Comparison of ENCODE assay signal across 10 cellular contexts in genomic region chr2:219569635-219570034, GRCh38. TPM values are rescaled to one million over a fixed set of nuclear protein-coding genes. Genes with fewer than 3 reads are reported as not detected.
DNase-seq lines count a peak whose midpoint lies in the region; ATAC-seq, FAIRE-seq and TF ChIP-seq lines count a peak whose summit lies in the region.
"Had no signal": no experiment of that assay in that cellular context is flagged by ENCODE, and none has a peak within 500 bp of the region (broad histone marks: within the 10 kb centered on the region; RNA-seq: fewer than 3 reads in every experiment).

No MANE protein-coding gene starts in this region.

- POLR2A ChIA-PET in H1 (lab: Charles Lee; ENCODE audit: partially characterized antibody): interaction anchor here (0.6 to 18.6 kb wide), 7 partner anchors 9 to 59 kb away, joined by 3 to 293 read pairs (median 4); partner anchors contain the start of gene STK11IP
- POLR2A ChIA-PET in activated CD4-positive, alpha-beta T cell treated with anti-CD3 and anti-CD28 coated beads, Interleukin-2, amount 10 ng/mL, durations not matched to agents 7 days and 5 days (lab: Charles Lee): no interaction called here

- peaks cover 38% of the 10 kb centered on the region for H3K4me1 ChIP-seq in HUES64 (ENCODE audit: insufficient read depth, low read length)
- H3K4me1 ChIP-seq in H1 (replicated peaks in 1 of 4; ENCODE audit: control insufficient read depth in 3 of 4, insufficient read depth in 4 of 4, low read length in 3 of 4): peaks cover 0 to 40% (median 34%) of the 10 kb centered on the region in 4 experiments; a peak in 6 of 7 replicates

- TF ChIP-seq EP300 in H1 (IDR thresholded peaks at IDR 0.05; ENCODE audit: borderline replicate concordance in 1 of 2, low read depth in 2 of 2, low read length in 2 of 2): no peak

- peaks cover 17% of the 10 kb centered on the region for H3K4me1 Mint-ChIP-seq in neural crest cell
- H3K4me1 Mint-ChIP-seq in activated CD4-positive, alpha-beta T cell treated with anti-CD3 and anti-CD28 coated beads, Interleukin-2, amount 10 ng/mL, durations not matched to agents 7 days and 5 days: no peaks in the 10 kb centered on the region
- H3K4me1 Mint-ChIP-seq: activated naive CD8-positive, alpha-beta T cell treated with anti-CD3 and anti-CD28 coated beads, Interleukin-2, amount 10 ng/mL, durations not matched to agents 7 days and 5 days had no signal

- no peak overlapping the region for H3K9ac ChIP-seq in HUES64 (ENCODE audit: low read depth, low read length)
- no peak overlapping the region for H3K9ac ChIP-seq in H1 (replicated peaks in 1 of 4; ENCODE audit: extremely low read depth in 1 of 4, low read depth in 3 of 4, low read length in 3 of 4)

- no peak overlapping the region for H3K4ac ChIP-seq in H1 (replicated peaks; ENCODE audit: insufficient read length, low read depth, low read length)

- H2BK5ac ChIP-seq in H1 (ENCODE audit: low read depth, low read length): no peak overlapping the region

- no peak overlapping the region for H2BK20ac ChIP-seq in H1 (ENCODE audit: low read length)

- no peak for FAIRE-seq in H1 (lab: Jason Lieb, UNC)
- FAIRE-seq: TTC549 had no signal

- TF ChIP-seq CTCF in AG10803 (conservative IDR thresholded peaks at IDR 0.05; ENCODE audit: low read length): no peak
- no peak for TF ChIP-seq CTCF in H1 (IDR thresholded peaks at IDR 0.05; ENCODE audit: control extremely low read depth in 1 of 3, insufficient read depth in 1 of 3, low read depth in 1 of 3, low read length in 3 of 3)
- no peak for TF ChIP-seq CTCF in neural crest cell (conservative IDR thresholded peaks at IDR 0.05)

- H3K36me3 Mint-ChIP-seq in neural crest cell (ENCODE audit: low read depth): peaks cover 7% of the 10 kb centered on the region
- H3K36me3 Mint-ChIP-seq in activated CD4-positive, alpha-beta T cell treated with anti-CD3 and anti-CD28 coated beads, Interleukin-2, amount 10 ng/mL, durations not matched to agents 7 days and 5 days (ENCODE audit: low read depth): no peaks in the 10 kb centered on the region
- H3K36me3 Mint-ChIP-seq: activated naive CD8-positive, alpha-beta T cell treated with anti-CD3 and anti-CD28 coated beads, Interleukin-2, amount 10 ng/mL, durations not matched to agents 7 days and 5 days had no signal

- H3K4me2 ChIP-seq in H1 (ENCODE audit: insufficient read depth in 1 of 2, low read depth in 2 of 2, low read length in 2 of 2): peak overlapping the region; percentile 67 to 79

- peak overlapping the region; percentile 72 for H3K4me3 Mint-ChIP-seq in neural crest cell
- no peak overlapping the region for H3K4me3 Mint-ChIP-seq in activated CD4-positive, alpha-beta T cell treated with anti-CD3 and anti-CD28 coated beads, Interleukin-2, amount 10 ng/mL, durations not matched to agents 7 days and 5 days
- H3K4me3 Mint-ChIP-seq: activated naive CD8-positive, alpha-beta T cell treated with anti-CD3 and anti-CD28 coated beads, Interleukin-2, amount 10 ng/mL, durations not matched to agents 7 days and 5 days had no signal

- no peak overlapping the region for H2BK120ac ChIP-seq in H1 (replicated peaks; ENCODE audit: low read depth, low read length)

- CTCF ChIA-PET in H1 (lab: Charles Lee; ENCODE audit: partially characterized antibody): interaction anchor here (1.1 to 19.7 kb wide), 3 partner anchors 10 to 70 kb away, joined by 3 to 293 read pairs (median 9); partner anchors contain the start of genes CHPF and TMEM198
- CTCF ChIA-PET in activated CD4-positive, alpha-beta T cell treated with anti-CD3 and anti-CD28 coated beads, Interleukin-2, amount 10 ng/mL, durations not matched to agents 7 days and 5 days (lab: Charles Lee): no interaction called here

- H3K27ac Mint-ChIP-seq in neural crest cell (ENCODE audit: unreplicated experiment): no peak overlapping the region
- no peak overlapping the region for H3K27ac Mint-ChIP-seq in activated CD4-positive, alpha-beta T cell treated with anti-CD3 and anti-CD28 coated beads, Interleukin-2, amount 10 ng/mL, durations not matched to agents 7 days and 5 days
- H3K27ac Mint-ChIP-seq: activated naive CD8-positive, alpha-beta T cell treated with anti-CD3 and anti-CD28 coated beads, Interleukin-2, amount 10 ng/mL, durations not matched to agents 7 days and 5 days had no signal

- H2BK12ac ChIP-seq in H1 (ENCODE audit: low read depth, low read length): no peak overlapping the region

- H4K8ac ChIP-seq in H1 (ENCODE audit: extremely low read depth, insufficient read depth, low read length): no peak overlapping the region

- TF ChIP-seq POLR2A in H1 (IDR thresholded peaks at IDR 0.05; ENCODE audit: control extremely low read depth in 1 of 2, low read depth in 2 of 2, low read length in 2 of 2): no peak

- no peaks in the 10 kb centered on the region for H3K27me3 Mint-ChIP-seq in neural crest cell (ENCODE audit: low read depth)
- H3K27me3 Mint-ChIP-seq in activated CD4-positive, alpha-beta T cell treated with anti-CD3 and anti-CD28 coated beads, Interleukin-2, amount 10 ng/mL, durations not matched to agents 7 days and 5 days: peaks cover 31% of the 10 kb centered on the region

- H2AK5ac ChIP-seq in H1 (ENCODE audit: low read depth, low read length): peak overlapping the region; percentile 57; the same call in 1 of the 2 replicates

- H3K79me2 ChIP-seq in H1 (ENCODE audit: control insufficient read depth in 1 of 2, insufficient read depth in 2 of 2, low read length in 2 of 2): peaks cover 0 to 7% of the 10 kb centered on the region in 2 experiments; a peak in 2 of 4 replicates

- H2BK15ac ChIP-seq in H1 (ENCODE audit: low read length): no peak overlapping the region

- no peaks in the 10 kb centered on the region for H3K79me1 ChIP-seq in H1 (ENCODE audit: low read depth, low read length)

- H4K5ac ChIP-seq in H1 (ENCODE audit: insufficient read length, low read depth, low read length): no peak overlapping the region

- H3K4me3 ChIP-seq in AG10803 (ENCODE audit: low read length) (peak overlapping the region; percentile 68), HUES64 (ENCODE audit: low read length) (peak overlapping the region; percentile 78), H1 (ENCODE audit: extremely low read depth in 1 of 4, insufficient read depth in 2 of 4, low read depth in 3 of 4, low read length in 4 of 4) (peak overlapping the region; percentile 45 to 74 (median 58); a peak in 5 of 8 replicates)

- no peak overlapping the region for H3K18ac ChIP-seq in H1 (ENCODE audit: extremely low read depth, low read length)

- no peak for TF ChIP-seq RAD21 in H1 (IDR thresholded peaks at IDR 0.05 in 1 of 2, conservative IDR thresholded peaks at IDR 0.05 in 1 of 2; ENCODE audit: low read depth in 2 of 2, low read length in 2 of 2)

- H2AFZ ChIP-seq in H1 (ENCODE audit: low read length): no peak overlapping the region

- WGBS in HUES64: 70% methylated on average over 4 of the region's 6 CpGs
- WGBS in H1 (ENCODE audit: extremely low coverage in 1 of 2, insufficient coverage in 1 of 2, insufficient read length in 1 of 2, insufficient replicate concordance in 2 of 2, low coverage in 1 of 2, low lambda C conversion rate in 2 of 2, missing lambda C conversion rate in 1 of 2), 2 experiments: 86% methylated on average over 6 of the region's 6 CpGs; no CpG with 5 or more reads in 1 of the 2 experiments

- H3K27ac ChIP-seq in HUES64 (ENCODE audit: low read depth, low read length) (no peak overlapping the region), H1 (ENCODE audit: low read depth, low read length) (no peak overlapping the region), substantia nigra (ENCODE audit: low read depth, low read length, poor library complexity, severe bottlenecking) (no peak overlapping the region)

- H3K14ac ChIP-seq in H1 (ENCODE audit: insufficient read length): no peak overlapping the region

- ATAC-seq in HG02973 (IDR thresholded peaks at IDR 0.05; ENCODE audit: unreplicated experiment): no peak

- H3K23ac ChIP-seq in H1 (ENCODE audit: insufficient read length): no peak overlapping the region

- H4K20me1 ChIP-seq in H1 (replicated peaks in 1 of 2; ENCODE audit: control insufficient read depth in 1 of 2, insufficient read depth in 2 of 2, low read length in 2 of 2): no peaks in the 10 kb centered on the region

- H3K36me3 ChIP-seq in HUES64 (ENCODE audit: insufficient read depth, low read length) (peaks cover 30% of the 10 kb centered on the region), H1 (ENCODE audit: control insufficient read depth in 2 of 4, insufficient read depth in 4 of 4, low read length in 3 of 4) (peaks cover 0 to 34% (median 7%) of the 10 kb centered on the region in 4 experiments; a peak in 4 of 8 replicates)

- no peak overlapping the region for H3K56ac ChIP-seq in H1 (replicated peaks; ENCODE audit: insufficient read length, low read depth, low read length)

- DNase-seq in AG10803 (ENCODE audit: low read depth): no peak
- no peak for DNase-seq in H1 (ENCODE audit: low read depth in 1 of 2, low spot score in 2 of 2)
- DNase-seq in neural crest cell (ENCODE audit: low read depth, low spot score): no peak
- no peak for DNase-seq in substantia nigra (lab: John Stamatoyannopoulos, UW)
- DNase-seq in epidermal melanocyte (ENCODE audit: insufficient read length, low spot score): no peak
- DNase-seq in activated CD4-positive, alpha-beta T cell treated with anti-CD3 and anti-CD28 coated beads, Interleukin-2, amount 10 ng/mL, durations not matched to agents 7 days and 5 days: no peak
- DNase-seq: activated naive CD8-positive, alpha-beta T cell treated with anti-CD3 and anti-CD28 coated beads, Interleukin-2, amount 10 ng/mL, durations not matched to agents 7 days and 5 days had no signal

- peaks cover 8% of the 10 kb centered on the region; the same call in 1 of the 2 replicates for H3K23me2 ChIP-seq in H1 (ENCODE audit: low read depth, low read length)

- H3K9me3 Mint-ChIP-seq in neural crest cell: no peaks in the 10 kb centered on the region
- H3K9me3 Mint-ChIP-seq in activated CD4-positive, alpha-beta T cell treated with anti-CD3 and anti-CD28 coated beads, Interleukin-2, amount 10 ng/mL, durations not matched to agents 7 days and 5 days: no peaks in the 10 kb centered on the region
- H3K9me3 Mint-ChIP-seq: activated naive CD8-positive, alpha-beta T cell treated with anti-CD3 and anti-CD28 coated beads, Interleukin-2, amount 10 ng/mL, durations not matched to agents 7 days and 5 days had no signal

- H3K27me3 ChIP-seq in HUES64 (ENCODE audit: insufficient read depth, low read length): peaks cover 13% of the 10 kb centered on the region
- H3K27me3 ChIP-seq in H1 (replicated peaks in 1 of 4; ENCODE audit: control insufficient read depth in 3 of 4, extremely low read depth in 1 of 4, insufficient read depth in 3 of 4, low read length in 3 of 4): peaks cover 0 to 2% (median 0%) of the 10 kb centered on the region in 4 experiments; a peak in 1 of 7 replicates

- no peaks in the 10 kb centered on the region for H3K9me3 ChIP-seq in HUES64 (ENCODE audit: insufficient read depth, low read depth, low read length)
- peaks cover 0 to 8% of the 10 kb centered on the region in 2 experiments; a peak in 1 of 4 replicates for H3K9me3 ChIP-seq in H1 (ENCODE audit: insufficient read depth in 2 of 2, low read depth in 1 of 2, low read length in 1 of 2)

- H4K91ac ChIP-seq in H1 (replicated peaks; ENCODE audit: insufficient read length, low read length): no peak overlapping the region

RNA-seq across cellular contexts. Expression of gene OBSL1, which starts 1.7 kb away (rescaled TPM):
- 56.3 TPM for polyA plus RNA-seq in HUES64 (2013, experiment 1 of 2)
- 65.5 TPM for polyA plus RNA-seq in HUES64 (2013, experiment 2 of 2)
- total RNA-seq in H1 (2021; fragmentation: NEBNext Ultra II Directional; extraction: Animal tissue kit (Norgen Biotek cat#: 25700)): 127 and 135 TPM in 2 replicates
- polyA plus RNA-seq in H1 (2011; rRNA removed): 116 and 205 TPM in 2 replicates
- polyA plus RNA-seq in H1 (2011; cell fraction: cytosol; rRNA removed): 171 TPM
- 776 TPM for polyA plus RNA-seq in H1 (2011; cell fraction: nucleus; rRNA removed)
- 105 to 168 TPM (median 164 TPM) in 4 replicates for polyA plus RNA-seq in H1 (2012, experiment 1 of 2)
- polyA plus RNA-seq in H1 (2012, experiment 2 of 2): 108 TPM
- 76.8 TPM for polyA plus RNA-seq in H1 (2013, experiment 1 of 2)
- polyA plus RNA-seq in H1 (2013, experiment 2 of 2): 67.6 TPM
- polyA minus RNA-seq in H1 (2011; rRNA and poly(A)+ RNA removed): 64.9 and 94.5 TPM in 2 replicates
- polyA minus RNA-seq in H1 (2011; cell fraction: cytosol; rRNA and poly(A)+ RNA removed): 91.4 TPM
- polyA minus RNA-seq in H1 (2011; cell fraction: nucleus; rRNA and poly(A)+ RNA removed): 160 TPM
- total RNA-seq in neural crest cell: 122 and 123 TPM in 2 replicates
- not detected for total RNA-seq in activated CD4-positive, alpha-beta T cell treated with anti-CD3 and anti-CD28 coated beads, Interleukin-2, amount 10 ng/mL, durations not matched to agents 7 days and 5 days
- total RNA-seq: activated naive CD8-positive, alpha-beta T cell treated with anti-CD3 and anti-CD28 coated beads, Interleukin-2, amount 10 ng/mL, durations not matched to agents 7 days and 5 days had no signal

RNA-seq across cellular contexts. Expression of gene INHA, which starts 2.5 kb away (rescaled TPM):
- polyA plus RNA-seq in HUES64 (2013, experiment 1 of 2): 0.30 TPM
- polyA plus RNA-seq in HUES64 (2013, experiment 2 of 2): 0.51 TPM
- total RNA-seq in H1 (2021; fragmentation: NEBNext Ultra II Directional; extraction: Animal tissue kit (Norgen Biotek cat#: 25700)): 0.65 and 0.73 TPM in 2 replicates
- polyA plus RNA-seq in H1 (2011; rRNA removed): 2.7 and 4.3 TPM in 2 replicates
- 3.2 TPM for polyA plus RNA-seq in H1 (2011; cell fraction: cytosol; rRNA removed)
- 11.1 TPM for polyA plus RNA-seq in H1 (2011; cell fraction: nucleus; rRNA removed)
- 0.77 to 3.2 TPM (median 2.1 TPM) in 4 replicates for polyA plus RNA-seq in H1 (2012, experiment 1 of 2)
- polyA plus RNA-seq in H1 (2012, experiment 2 of 2): 0.54 TPM
- 0.61 TPM for polyA plus RNA-seq in H1 (2013, experiment 1 of 2)
- polyA plus RNA-seq in H1 (2013, experiment 2 of 2): 0.57 TPM
- 0.22 and 0.41 TPM in 2 replicates for polyA minus RNA-seq in H1 (2011; rRNA and poly(A)+ RNA removed)
- polyA minus RNA-seq in H1 (2011; cell fraction: cytosol; rRNA and poly(A)+ RNA removed): not detected
- polyA minus RNA-seq in H1 (2011; cell fraction: nucleus; rRNA and poly(A)+ RNA removed): 1.1 TPM
- total RNA-seq in neural crest cell: 0.50 TPM in 1 of 2 replicates, not detected in the other
- total RNA-seq in activated CD4-positive, alpha-beta T cell treated with anti-CD3 and anti-CD28 coated beads, Interleukin-2, amount 10 ng/mL, durations not matched to agents 7 days and 5 days: not detected
- total RNA-seq: activated naive CD8-positive, alpha-beta T cell treated with anti-CD3 and anti-CD28 coated beads, Interleukin-2, amount 10 ng/mL, durations not matched to agents 7 days and 5 days had no signal

RNA-seq across cellular contexts. Expression of gene TMEM198, which starts 25.8 kb away (rescaled TPM):
- 6.3 TPM for polyA plus RNA-seq in HUES64 (2013, experiment 1 of 2)
- 5.6 TPM for polyA plus RNA-seq in HUES64 (2013, experiment 2 of 2)
- 10.2 and 11.0 TPM in 2 replicates for total RNA-seq in H1 (2021; fragmentation: NEBNext Ultra II Directional; extraction: Animal tissue kit (Norgen Biotek cat#: 25700))
- polyA plus RNA-seq in H1 (2011; rRNA removed): 10.4 and 15.4 TPM in 2 replicates
- 10.0 TPM for polyA plus RNA-seq in H1 (2011; cell fraction: cytosol; rRNA removed)
- polyA plus RNA-seq in H1 (2011; cell fraction: nucleus; rRNA removed): 19.0 TPM
- polyA plus RNA-seq in H1 (2012, experiment 1 of 2): 7.6 to 11.7 TPM (median 9.4 TPM) in 4 replicates
- polyA plus RNA-seq in H1 (2012, experiment 2 of 2): 13.6 TPM
- 8.4 TPM for polyA plus RNA-seq in H1 (2013, experiment 1 of 2)
- polyA plus RNA-seq in H1 (2013, experiment 2 of 2): 8.2 TPM
- 4.3 and 6.1 TPM in 2 replicates for polyA minus RNA-seq in H1 (2011; rRNA and poly(A)+ RNA removed)
- 7.5 TPM for polyA minus RNA-seq in H1 (2011; cell fraction: cytosol; rRNA and poly(A)+ RNA removed)
- polyA minus RNA-seq in H1 (2011; cell fraction: nucleus; rRNA and poly(A)+ RNA removed): 5.6 TPM
- total RNA-seq in neural crest cell: 15.7 and 16.4 TPM in 2 replicates
- under 1 TPM; 0.44 to 0.69 TPM for total RNA-seq in activated CD4-positive, alpha-beta T cell treated with anti-CD3 and anti-CD28 coated beads, Interleukin-2, amount 10 ng/mL, durations not matched to agents 7 days and 5 days

RNA-seq across cellular contexts. Expression of gene CHPF, which starts 26.0 kb away (rescaled TPM):
- polyA plus RNA-seq in HUES64 (2013, experiment 1 of 2): 39.6 TPM
- polyA plus RNA-seq in HUES64 (2013, experiment 2 of 2): 37.0 TPM
- total RNA-seq in H1 (2021; fragmentation: NEBNext Ultra II Directional; extraction: Animal tissue kit (Norgen Biotek cat#: 25700)): 62.9 and 68.1 TPM in 2 replicates
- polyA plus RNA-seq in H1 (2011; rRNA removed): 67.3 and 103 TPM in 2 replicates
- 61.7 TPM for polyA plus RNA-seq in H1 (2011; cell fraction: cytosol; rRNA removed)
- polyA plus RNA-seq in H1 (2011; cell fraction: nucleus; rRNA removed): 76.8 TPM
- polyA plus RNA-seq in H1 (2012, experiment 1 of 2): 33.7 to 59.5 TPM (median 55.7 TPM) in 4 replicates
- polyA plus RNA-seq in H1 (2012, experiment 2 of 2): 62.7 TPM
- polyA plus RNA-seq in H1 (2013, experiment 1 of 2): 107 TPM
- 107 TPM for polyA plus RNA-seq in H1 (2013, experiment 2 of 2)
- polyA minus RNA-seq in H1 (2011; rRNA and poly(A)+ RNA removed): 17.3 and 20.9 TPM in 2 replicates
- 62.2 TPM for polyA minus RNA-seq in H1 (2011; cell fraction: cytosol; rRNA and poly(A)+ RNA removed)
- 38.8 TPM for polyA minus RNA-seq in H1 (2011; cell fraction: nucleus; rRNA and poly(A)+ RNA removed)
- 27.0 and 30.0 TPM in 2 replicates for total RNA-seq in neural crest cell
- total RNA-seq in activated CD4-positive, alpha-beta T cell treated with anti-CD3 and anti-CD28 coated beads, Interleukin-2, amount 10 ng/mL, durations not matched to agents 7 days and 5 days: 1 to 10 TPM; 6.4 to 7.8 TPM

RNA-seq across cellular contexts. Expression of gene STK11IP, which starts 28.0 kb away (rescaled TPM):
- polyA plus RNA-seq in HUES64 (2013, experiment 1 of 2): 16.6 TPM
- 14.9 TPM for polyA plus RNA-seq in HUES64 (2013, experiment 2 of 2)
- total RNA-seq in H1 (2021; fragmentation: NEBNext Ultra II Directional; extraction: Animal tissue kit (Norgen Biotek cat#: 25700)): 24.1 and 29.6 TPM in 2 replicates
- polyA plus RNA-seq in H1 (2011; rRNA removed): 18.5 and 26.5 TPM in 2 replicates
- 15.8 TPM for polyA plus RNA-seq in H1 (2011; cell fraction: cytosol; rRNA removed)
- 164 TPM for polyA plus RNA-seq in H1 (2011; cell fraction: nucleus; rRNA removed)
- polyA plus RNA-seq in H1 (2012, experiment 1 of 2): 17.0 to 28.8 TPM (median 24.2 TPM) in 4 replicates
- polyA plus RNA-seq in H1 (2012, experiment 2 of 2): 20.6 TPM
- 15.3 TPM for polyA plus RNA-seq in H1 (2013, experiment 1 of 2)
- polyA plus RNA-seq in H1 (2013, experiment 2 of 2): 13.6 TPM
- polyA minus RNA-seq in H1 (2011; rRNA and poly(A)+ RNA removed): 24.4 and 24.9 TPM in 2 replicates
- polyA minus RNA-seq in H1 (2011; cell fraction: cytosol; rRNA and poly(A)+ RNA removed): 20.9 TPM
- 35.4 TPM for polyA minus RNA-seq in H1 (2011; cell fraction: nucleus; rRNA and poly(A)+ RNA removed)
- 31.4 and 32.9 TPM in 2 replicates for total RNA-seq in neural crest cell
- total RNA-seq in activated CD4-positive, alpha-beta T cell treated with anti-CD3 and anti-CD28 coated beads, Interleukin-2, amount 10 ng/mL, durations not matched to agents 7 days and 5 days: 10 to 100 TPM; 35.3 to 40.3 TPM

Comparison
In these comparisons a context has a peak if more than half of its experiments do, and no peak if none do; other contexts are left out.
1. RNA of gene OBSL1, which starts 1.7 kb away (total RNA-seq): 127 to 135 TPM in H1 and 122 to 123 TPM in neural crest cell; not detected in activated CD4-positive, alpha-beta T cell treated with anti-CD3 and anti-CD28 coated beads, Interleukin-2, amount 10 ng/mL, durations not matched to agents 7 days and 5 days; every median in the first group is over 100 times any median in the second.
2. Peak in every context shown above with its lines, with median percentiles within 50 percentile points of each other: H3K4me3 ChIP-seq.